ENCODE assay signal across 17 cellular contexts in genomic region chrX:14819766-14820165, GRCh38. TPM values are rescaled to one million over a fixed set of nuclear protein-coding genes. Genes with fewer than 3 reads are reported as not detected.
A peak's percentile ranks its signal among the peaks of the same experiment; 100 is the strongest.
DNase-seq lines count a peak whose midpoint lies in the region; ATAC-seq and TF ChIP-seq lines count a peak whose summit lies in the region.
"Had no signal": no experiment of that assay in that cellular context is flagged by ENCODE, and none has a peak within 500 bp of the region (broad histone marks: within the 10 kb centered on the region; RNA-seq: fewer than 3 reads in every experiment).

No MANE protein-coding gene starts in this region.

- H3K9me3 ChIP-seq in left lung (no peaks in the 10 kb centered on the region), neutrophil (no peaks in the 10 kb centered on the region)
- H3K9me3 ChIP-seq: Caco-2 had no signal

- no peak overlapping the region for H3K4me3 ChIP-seq in left lung
- H3K4me3 ChIP-seq in neutrophil (ENCODE audit: low read depth in 1 of 2, low read length in 1 of 2): peak overlapping the region in 1 of 2 experiments; percentile 7
- H3K4me3 ChIP-seq: BLaER1, GM23338 had no signal

- peak; percentile 69 for DNase-seq in CD14-positive monocyte (ENCODE audit: low spot score)
- peak; percentile 10 for DNase-seq in CD1c-positive myeloid dendritic cell (ENCODE audit: extremely low spot score)
- DNase-seq in left lung: no peak
- no peak for DNase-seq in type B pancreatic cell (ENCODE audit: extremely low spot score, unreplicated experiment)
- no peak for DNase-seq in ACHN
- no peak for DNase-seq in activated CD4-positive, alpha-beta T cell treated with anti-CD3 and anti-CD28 coated beads, Interleukin-2, amount 50 U/mL, for 48 hours
- DNase-seq: Caco-2; CD8-positive, alpha-beta T cell; DMS153; DND-41; H9 had no signal

- in situ Hi-C loops in ACHN (cut with HindIII; ENCODE audit: low pct_ligation_motif_present, low pct_unique_long_range_greater_than_20kb, low sequenced_read_pairs): no loop called here

- H3K27me3 Mint-ChIP-seq in CD14-positive monocyte (ENCODE audit: low read depth in 3 of 3): no peaks in the 10 kb centered on the region
- H3K27me3 Mint-ChIP-seq in type B pancreatic cell: no peaks in the 10 kb centered on the region
- H3K27me3 Mint-ChIP-seq: B cell had no signal

- TF ChIP-seq CTCF in CD14-positive monocyte (IDR thresholded peaks at IDR 0.05): no peak
- TF ChIP-seq CTCF in left lung (IDR thresholded peaks at IDR 0.05): no peak
- no peak for TF ChIP-seq CTCF in neutrophil (IDR thresholded peaks at IDR 0.05)
- TF ChIP-seq CTCF in type B pancreatic cell (conservative IDR thresholded peaks at IDR 0.05): no peak

- H3K36me3 Mint-ChIP-seq in CD14-positive monocyte (no peaks in the 10 kb centered on the region), type B pancreatic cell (no peaks in the 10 kb centered on the region)
- H3K36me3 Mint-ChIP-seq: CD8-positive, alpha-beta T cell had no signal

- intact Hi-C loops in CD14-positive monocyte (cut with micrococcal nuclease) (no loop called here), left lung (cut with DNase I) (no loop called here)

- H3K4me3 Mint-ChIP-seq in CD14-positive monocyte (peak overlapping the region in 1 of 2 donors; percentile 70), type B pancreatic cell (no peak overlapping the region)
- H3K4me3 Mint-ChIP-seq: B cell; CD8-positive, alpha-beta T cell; GM23338; H9 had no signal

- no peaks in the 10 kb centered on the region for H3K27me3 ChIP-seq in left lung
- H3K27me3 ChIP-seq in neutrophil: no peaks in the 10 kb centered on the region

- H3K27ac ChIP-seq in left lung (no peak overlapping the region), neutrophil (peak overlapping the region; percentile 80)
- H3K27ac ChIP-seq: BLaER1, C4-2B had no signal

- H3K9me3 Mint-ChIP-seq in CD14-positive monocyte (peaks cover 0 to 14% (median 3%) of the 10 kb centered on the region in 7 donors), type B pancreatic cell (no peaks in the 10 kb centered on the region)
- H3K9me3 Mint-ChIP-seq: GM23338 had no signal

- ATAC-seq in left lung: peak; percentile 18
- ATAC-seq: CD8-positive, alpha-beta T cell; GM23338; HCT116 had no signal

- H3K36me3 ChIP-seq in left lung (no peaks in the 10 kb centered on the region), neutrophil (no peaks in the 10 kb centered on the region)
- H3K36me3 ChIP-seq: BLaER1 had no signal

- H3K4me1 ChIP-seq in left lung (no peaks in the 10 kb centered on the region), neutrophil (ENCODE audit: control insufficient read depth in 1 of 2, insufficient read depth in 1 of 2, low read depth in 1 of 2, low read length in 1 of 2) (peaks cover 60% of the 10 kb centered on the region in 2 experiments)
- H3K4me1 ChIP-seq: BLaER1, Caco-2 had no signal

- H3K27ac Mint-ChIP-seq in CD14-positive monocyte (peak overlapping the region; percentile 89 to 95 (median 93)), type B pancreatic cell (no peak overlapping the region)
- H3K27ac Mint-ChIP-seq: B cell; CD8-positive, alpha-beta T cell; GM23338; H9 had no signal

- H3K4me1 Mint-ChIP-seq in CD14-positive monocyte: peaks cover 30% of the 10 kb centered on the region
- H3K4me1 Mint-ChIP-seq in type B pancreatic cell (ENCODE audit: unreplicated experiment): no peaks in the 10 kb centered on the region
- H3K4me1 Mint-ChIP-seq: B cell had no signal

RNA-seq across cellular contexts. Expression of gene FANCB, which starts 53.1 kb away (rescaled TPM):
- 1 to 10 TPM; 2.6 to 4.2 TPM for polyA plus RNA-seq in CD14-positive monocyte
- total RNA-seq in left lung (1 to 10 TPM; 2.5 to 2.6 TPM), type B pancreatic cell (ENCODE audit: low replicate concordance) (3.9 and 12.0 TPM in 2 replicates)

RNA-seq across cellular contexts. Expression of gene MOSPD2, which starts 53.5 kb away (rescaled TPM):
- 10 to 100 TPM; 45.7 to 51.6 TPM for polyA plus RNA-seq in CD14-positive monocyte
- 10 to 100 TPM; 22.3 to 29.7 TPM for total RNA-seq in left lung
- total RNA-seq in type B pancreatic cell (ENCODE audit: low replicate concordance): 11.3 and 12.1 TPM in 2 replicates

Comparison
In these comparisons a context has a peak if more than half of its experiments do, and no peak if none do; other contexts are left out.
1. DNase-seq: peak in CD14-positive monocyte (single experiment) and CD1c-positive myeloid dendritic cell (single experiment); none in left lung (0 of 2), type B pancreatic cell (single experiment), ACHN (single experiment) and activated CD4-positive, alpha-beta T cell treated with anti-CD3 and anti-CD28 coated beads, Interleukin-2, amount 50 U/mL, for 48 hours (0 of 2).